25 cellular contexts compared by ENCODE assay signal in genomic region chr10:131856441-131857094, GRCh38.
"Had no signal": no experiment of that assay in that cellular context is flagged by ENCODE, and none has a peak within 500 bp of the region (broad histone marks: within the 10 kb centered on the region; RNA-seq: fewer than 3 reads in every experiment).

No MANE protein-coding gene starts in this region.

- H3K4me1 ChIP-seq: colonic mucosa, left ventricle myocardium inferior, neural progenitor cell, psoas muscle, tibial nerve, vagina had no signal

- H3K9me3 Mint-ChIP-seq: activated naive CD8-positive, alpha-beta T cell treated with anti-CD3 and anti-CD28 coated beads, Interleukin-2, amount 50 U/mL, for 24 hours; activated T-helper 1 cell treated with anti-CD3 and anti-CD28 coated beads, Interleukin-12 subunit alpha, Interleukin-12 subunit beta, Interleukin-2, Interleukin-4 antibody, amounts not matched to agents 30 ng/mL and 10 ng/mL and 1 ng/mL, durations not matched to agents 14 hours and 24 hours and 36 hours; memory B cell; stimulated activated effector memory CD8-positive, alpha-beta T cell treated with anti-CD3 and anti-CD28 coated beads, Interleukin-12 subunit alpha, Interleukin-12 subunit beta, amount 100 ng/mL, for 72 hours had no signal

- H3K4me3 ChIP-seq: colonic mucosa, left ventricle myocardium inferior, mucosa of descending colon, neural progenitor cell, ovary, psoas muscle, smooth muscle cell, tibial nerve, vagina had no signal

- H3K27ac Mint-ChIP-seq: activated naive CD8-positive, alpha-beta T cell treated with anti-CD3 and anti-CD28 coated beads, Interleukin-2, amount 50 U/mL, for 24 hours; activated T-helper 1 cell treated with anti-CD3 and anti-CD28 coated beads, Interleukin-12 subunit alpha, Interleukin-12 subunit beta, Interleukin-2, Interleukin-4 antibody, amounts not matched to agents 30 ng/mL and 10 ng/mL and 1 ng/mL, durations not matched to agents 14 hours and 24 hours and 36 hours; memory B cell; naive B cell; neural progenitor cell; stimulated activated effector memory CD8-positive, alpha-beta T cell treated with anti-CD3 and anti-CD28 coated beads, Interleukin-12 subunit alpha, Interleukin-12 subunit beta, amount 100 ng/mL, for 72 hours had no signal

- H3K27me3 ChIP-seq: colonic mucosa, neural progenitor cell, ovary, tibial nerve, vagina had no signal

- H3K36me3 Mint-ChIP-seq: brain; memory B cell; naive B cell; neural progenitor cell; stimulated activated effector memory CD8-positive, alpha-beta T cell treated with anti-CD3 and anti-CD28 coated beads, Interleukin-12 subunit alpha, Interleukin-12 subunit beta, amount 100 ng/mL, for 72 hours had no signal

- H3K27ac ChIP-seq: colonic mucosa, left ventricle myocardium inferior, neural progenitor cell, ovary, psoas muscle, tibial nerve, vagina, WERI-Rb-1 had no signal

- ATAC-seq: activated naive CD8-positive, alpha-beta T cell treated with anti-CD3 and anti-CD28 coated beads, Interleukin-2, amount 50 U/mL, for 24 hours; mucosa of descending colon; right cardiac atrium; stimulated activated effector memory CD8-positive, alpha-beta T cell treated with anti-CD3 and anti-CD28 coated beads, Interleukin-12 subunit alpha, Interleukin-12 subunit beta, amount 100 ng/mL, for 72 hours had no signal

- H3K4me1 Mint-ChIP-seq: activated naive CD8-positive, alpha-beta T cell treated with anti-CD3 and anti-CD28 coated beads, Interleukin-2, amount 50 U/mL, for 24 hours; brain; memory B cell; neural progenitor cell; stimulated activated effector memory CD8-positive, alpha-beta T cell treated with anti-CD3 and anti-CD28 coated beads, Interleukin-12 subunit alpha, Interleukin-12 subunit beta, amount 100 ng/mL, for 72 hours had no signal

- H3K4me3 Mint-ChIP-seq: activated naive CD8-positive, alpha-beta T cell treated with anti-CD3 and anti-CD28 coated beads, Interleukin-2, amount 50 U/mL, for 24 hours; activated T-helper 1 cell treated with anti-CD3 and anti-CD28 coated beads, Interleukin-12 subunit alpha, Interleukin-12 subunit beta, Interleukin-2, Interleukin-4 antibody, amounts not matched to agents 30 ng/mL and 10 ng/mL and 1 ng/mL, durations not matched to agents 14 hours and 24 hours and 36 hours; brain; memory B cell; naive B cell; neural progenitor cell; stimulated activated effector memory CD8-positive, alpha-beta T cell treated with anti-CD3 and anti-CD28 coated beads, Interleukin-12 subunit alpha, Interleukin-12 subunit beta, amount 100 ng/mL, for 72 hours had no signal

- H3K9me3 ChIP-seq: colonic mucosa, left ventricle myocardium inferior, mucosa of descending colon, ovary, psoas muscle, tibial nerve, vagina had no signal

- DNase-seq: activated CD4-positive, alpha-beta T cell treated with anti-CD3 and anti-CD28 coated beads, Interleukin-2, amount 50 U/mL, for 4 hours; activated naive CD4-positive, alpha-beta T cell treated with Interleukin-2 at 50 U/mL for 16 hours; activated naive CD8-positive, alpha-beta T cell treated with anti-CD3 and anti-CD28 coated beads, Interleukin-2, amount 50 U/mL, for 24 hours; anterior cingulate cortex; central memory CD4-positive, alpha-beta T cell; colonic mucosa; hypothalamus; left ventricle myocardium inferior; naive B cell; psoas muscle; stimulated activated CD4-positive, alpha-beta T cell treated with anti-CD3 and anti-CD28 coated beads, Interleukin-4, amount 100 ng/mL, for 24 hours; SW 1271; T-helper 2 cell; WERI-Rb-1 had no signal

- H3K36me3 ChIP-seq: colonic mucosa, left ventricle myocardium inferior, neural progenitor cell, ovary, tibial nerve, vagina, WERI-Rb-1 had no signal
